In genomic region chr2:17757321-17757720, GRCh38 we compare ENCODE assay signal across 12 cellular contexts. TPM values are rescaled to one million over a fixed set of nuclear protein-coding genes. Genes with fewer than 3 reads are reported as not detected.
DNase-seq lines count a peak whose midpoint lies in the region; ATAC-seq and TF ChIP-seq lines count a peak whose summit lies in the region.
"Had no signal": no experiment of that assay in that cellular context is flagged by ENCODE, and none has a peak within 500 bp of the region (broad histone marks: within the 10 kb centered on the region; RNA-seq: fewer than 3 reads in every experiment).

No MANE protein-coding gene starts in this region.

- H3K27me3 ChIP-seq in colonic mucosa = no peaks in the 10 kb centered on the region

- intact Hi-C loops in colonic mucosa (cut with DNase I) = loop anchor here (10.0 kb wide), 1 partner anchor 67 kb away; no protein-coding TSS in a partner anchor

- no peak overlapping the region for H3K9ac ChIP-seq in colonic mucosa (ENCODE audit: low read depth in 2 of 2, low read length in 2 of 2)

- DNase-seq in AG20443 (ENCODE audit: low spot score) (peak; percentile 19), HT-29 (ENCODE audit: low spot score) (peak; percentile 77), astrocyte of the cerebellum (ENCODE audit: low read depth) (peak; percentile 26), left lobe of liver (ENCODE audit: low spot score) (no peak), ureter (ENCODE audit: low spot score) (no peak), iPS-NIHi11 (ENCODE audit: low spot score) (no peak), colonic mucosa (no peak)
- no peak for DNase-seq in activated T-cell treated with anti-CD3 and anti-CD28 coated beads, Interleukin-2, amount 50 U/mL, for 1 hour
- DNase-seq: activated CD4-positive, alpha-beta T cell treated with anti-CD3 and anti-CD28 coated beads, Interleukin-2, amount 10 ng/mL, durations not matched to agents 24 days and 14 days; CD8-positive, alpha-beta memory T cell; NCI-H1436 had no signal

- H3K4me3 ChIP-seq in astrocyte of the cerebellum (ENCODE audit: low read depth, low read length) (no peak overlapping the region), colonic mucosa (no peak overlapping the region)

- in situ Hi-C loops in astrocyte of the cerebellum (cut with HindIII; ENCODE audit: low sequenced_read_pairs) = no loop called here

- H3K9me3 ChIP-seq in colonic mucosa = no peaks in the 10 kb centered on the region

- H3K4me1 ChIP-seq in colonic mucosa = no peaks in the 10 kb centered on the region

- peak; percentile 44 for ATAC-seq in left lobe of liver

- no peaks in the 10 kb centered on the region for H3K36me3 ChIP-seq in colonic mucosa

- TF ChIP-seq CTCF in astrocyte of the cerebellum (IDR thresholded peaks at IDR 0.05; ENCODE audit: low read depth, low read length, missing control alignments) (no peak), colonic mucosa (IDR thresholded peaks at IDR 0.05) (no peak)

- no peak overlapping the region for H3K27ac ChIP-seq in colonic mucosa

RNA-seq across cellular contexts. Expression of gene GEN1, which starts 3.4 kb away (rescaled TPM):
- 16.8 and 18.5 TPM in 2 replicates for total RNA-seq in HT-29 (2014; rRNA removed; shearing (Covaris generic))
- total RNA-seq in left lobe of liver (5.8 TPM), ureter (11.2 TPM), colonic mucosa (10 to 100 TPM; 13.1 to 30.0 TPM)

RNA-seq across cellular contexts. Expression of gene SMC6, which starts 3.7 kb away (rescaled TPM):
- total RNA-seq in HT-29 (2014; rRNA removed; shearing (Covaris generic)) = 6.6 and 8.4 TPM in 2 replicates
- total RNA-seq in left lobe of liver = 8.5 TPM
- total RNA-seq in ureter = 14.1 TPM
- total RNA-seq in colonic mucosa = 10 to 100 TPM; 23.3 to 25.2 TPM

RNA-seq across cellular contexts. Expression of gene MSGN1, which starts 58.9 kb away (rescaled TPM):
- total RNA-seq in HT-29 (2014; rRNA removed; shearing (Covaris generic)) = not detected in 2 replicates
- total RNA-seq in left lobe of liver (not detected), ureter (not detected), colonic mucosa (not detected)
- total RNA-seq: activated CD4-positive, alpha-beta T cell treated with anti-CD3 and anti-CD28 coated beads, Interleukin-2, amount 10 ng/mL, durations not matched to agents 24 days and 14 days; CD8-positive, alpha-beta memory T cell; posterior vena cava had no signal

Comparison
In these comparisons a context has a peak if more than half of its experiments do, and no peak if none do; other contexts are left out.
1. DNase-seq: peak in AG20443 (single experiment), HT-29 (single experiment) and astrocyte of the cerebellum (single experiment); none in left lobe of liver (single experiment), ureter (single experiment), activated T-cell treated with anti-CD3 and anti-CD28 coated beads, Interleukin-2, amount 50 U/mL, for 1 hour (single experiment), iPS-NIHi11 (single experiment) and colonic mucosa (single experiment).